11 cellular contexts compared by ENCODE assay signal in the genomic region with DNA sequence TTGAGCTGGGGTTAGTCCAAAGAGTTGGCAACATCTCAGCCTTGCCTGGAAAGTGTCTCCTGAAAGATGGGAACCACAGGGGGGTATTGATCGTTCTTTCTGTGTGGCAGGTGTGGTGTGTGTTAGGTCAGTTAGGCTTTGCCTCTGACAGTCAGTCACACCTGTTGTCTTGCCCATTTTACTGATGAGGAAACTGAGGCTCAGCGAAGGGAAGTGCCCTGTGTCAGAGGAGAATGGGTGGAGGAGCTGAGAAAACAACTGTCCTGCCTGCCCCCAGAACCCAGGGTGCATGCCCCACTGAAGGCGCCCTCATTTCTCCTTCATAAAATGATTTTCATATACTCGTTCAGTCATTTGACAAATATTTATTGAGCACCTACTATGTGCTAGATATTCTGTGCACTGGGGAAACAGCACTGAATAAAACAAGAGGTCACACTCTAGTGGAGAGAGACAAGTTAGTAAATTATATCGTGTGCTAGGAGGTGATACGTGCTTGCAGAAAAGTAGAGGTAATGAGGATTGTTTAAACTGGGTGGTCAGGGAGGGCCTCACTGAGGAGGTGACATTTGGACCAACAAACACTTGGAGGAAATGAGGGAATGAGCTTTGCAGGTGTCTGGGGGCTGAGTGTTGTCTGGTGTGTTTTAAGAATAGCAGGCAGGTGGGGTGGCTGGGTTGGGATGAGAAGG. TPM values are rescaled to one million over a fixed set of nuclear protein-coding genes. Genes with fewer than 3 reads are reported as not detected.
DNase-seq lines count a peak whose midpoint lies in the region; ATAC-seq, FAIRE-seq and TF ChIP-seq lines count a peak whose summit lies in the region.
"Had no signal": no experiment of that assay in that cellular context is flagged by ENCODE, and none has a peak within 500 bp of the region (broad histone marks: within the 10 kb centered on the region; RNA-seq: fewer than 3 reads in every experiment).

No MANE protein-coding gene starts in this region.

- CTCF ChIA-PET in HCT116 (lab: Charles Lee): no interaction called here
- CTCF ChIA-PET in GM12878 (lab: Yijun Ruan, JAX): interaction anchor here (0.9 to 1.3 kb wide), 2 partner anchors 14 to 47 kb away, joined by 3 read pairs; no protein-coding TSS in a partner anchor

- RAD21 ChIA-PET in HCT116 (lab: Charles Lee; ENCODE audit: low non-redundant PET in 1 of 2, low total read pairs in 2 of 2, uncharacterized antibody in 2 of 2, unreplicated experiment in 2 of 2) (no interaction called here), GM12878 (lab: Charles Lee; ENCODE audit: unreplicated experiment) (interaction anchor here (1.0 kb wide), 1 partner anchor 14 kb away, joined by 3 read pairs; no protein-coding TSS in a partner anchor)

- no peaks in the 10 kb centered on the region for H3K9me2 ChIP-seq in HCT116 (ENCODE audit: insufficient read depth)

- peak overlapping the region; percentile 93 for H3K9ac ChIP-seq in HCT116 (ENCODE audit: low read length)
- H3K9ac ChIP-seq in GM12878 (ENCODE audit: control insufficient read depth, insufficient read depth, low read length): peak overlapping the region; percentile 75
- peak overlapping the region in 1 of 2 donors; percentile 24 for H3K9ac ChIP-seq in mucosa of rectum (ENCODE audit: low read depth in 1 of 2, low read length in 2 of 2)

- TF ChIP-seq POLR2A in HCT116 (IDR thresholded peaks at IDR 0.05; ENCODE audit: borderline replicate concordance, extremely low read depth, insufficient read depth, insufficient read length) (no peak), GM12878 (IDR thresholded peaks at IDR 0.05; ENCODE audit: low read depth, low read length) (no peak)

- intact Hi-C loops in HCT116 (cut with micrococcal nuclease) (no loop called here), GM12878 (cut with micrococcal nuclease; ENCODE audit: unreplicated experiment) (loop anchor here (5.0 kb wide), 1 partner anchor 51 kb away; no protein-coding TSS in a partner anchor)

- SMC1A ChIA-PET in GM12878 (lab: Charles Lee; ENCODE audit: uncharacterized antibody, unreplicated experiment): interaction anchor here (0.9 kb wide), 1 partner anchor 10 kb away, joined by 3 read pairs; no protein-coding TSS in a partner anchor

- no peak for FAIRE-seq in GM12878 (lab: Jason Lieb, UNC)

- TF ChIP-seq CTCF in AG09309 (IDR thresholded peaks at IDR 0.05; ENCODE audit: control insufficient read depth, insufficient read depth, low read depth, low read length, missing control alignments) (no peak), HCT116 (IDR thresholded peaks at IDR 0.05 in 2 of 3, conservative IDR thresholded peaks at IDR 0.05 in 1 of 3; ENCODE audit: borderline replicate concordance in 1 of 3, insufficient read depth in 1 of 3, low read depth in 2 of 3, low read length in 2 of 3) (no peak), GM12878 (IDR thresholded peaks at IDR 0.05 in 2 of 3, conservative IDR thresholded peaks at IDR 0.05 in 1 of 3; ENCODE audit: control insufficient read depth in 2 of 3, extremely low read depth in 1 of 3, insufficient read depth in 1 of 3, low read depth in 3 of 3, low read length in 3 of 3) (no peak), BE2C (IDR thresholded peaks at IDR 0.05; ENCODE audit: low read depth, low read length) (no peak)

- H2AFZ ChIP-seq in HCT116 (ENCODE audit: low read depth, low read length, poor library complexity, severe bottlenecking) (no peak overlapping the region), GM12878 (ENCODE audit: control insufficient read depth, low read depth, low read length) (no peak overlapping the region)

- H3K9me3 ChIP-seq in HCT116 (ENCODE audit: control insufficient read depth in 1 of 2, insufficient read depth in 1 of 2, low read depth in 1 of 2, low read length in 2 of 2) (no peaks in the 10 kb centered on the region), GM12878 (replicated peaks; ENCODE audit: control insufficient read depth, insufficient read depth, low read length) (no peaks in the 10 kb centered on the region; the same call in 2 of the 3 replicates), mucosa of rectum (ENCODE audit: control insufficient read depth in 2 of 2, low read length in 2 of 2) (no peaks in the 10 kb centered on the region), BE2C (0 out of 2 replicates have a peak, but pooled peaks cover 2% of the 10 kb centered on the region)
- H3K9me3 ChIP-seq: adrenal gland had no signal

- H3K27me3 ChIP-seq in HCT116 (ENCODE audit: insufficient read depth, low read length): no peaks in the 10 kb centered on the region
- peaks cover 0 to 3% of the 10 kb centered on the region in 2 experiments; a peak in 1 of 4 replicates for H3K27me3 ChIP-seq in GM12878 (replicated peaks in 1 of 2; ENCODE audit: control insufficient read depth in 2 of 2, insufficient read depth in 2 of 2, low read length in 1 of 2)
- H3K27me3 ChIP-seq in mucosa of rectum (ENCODE audit: control insufficient read depth in 2 of 2, insufficient read depth in 2 of 2, low read length in 2 of 2): peaks cover 11 to 12% of the 10 kb centered on the region in 2 donors
- H3K27me3 ChIP-seq in BE2C: peaks cover 91% of the 10 kb centered on the region

- POLR2A ChIA-PET in HCT116 (lab: Charles Lee): no interaction called here
- POLR2A ChIA-PET in GM12878 (lab: Charles Lee): no interaction called here

- no peak for TF ChIP-seq RAD21 in HCT116 (IDR thresholded peaks at IDR 0.05; ENCODE audit: low read depth)
- no peak for TF ChIP-seq RAD21 in GM12878 (IDR thresholded peaks at IDR 0.05; ENCODE audit: insufficient read depth, low read depth, low read length)

- H3K4me1 ChIP-seq in HCT116 (ENCODE audit: control insufficient read depth in 1 of 2, insufficient read depth in 2 of 2, low read length in 2 of 2): peaks cover 8 to 42% of the 10 kb centered on the region in 2 experiments
- peaks cover 6% of the 10 kb centered on the region for H3K4me1 ChIP-seq in GM12878 (ENCODE audit: control insufficient read depth, insufficient read depth, low read length)
- H3K4me1 ChIP-seq in mucosa of rectum (ENCODE audit: control insufficient read depth in 2 of 2, insufficient read depth in 2 of 2, low read length in 2 of 2): peaks cover 4 to 16% of the 10 kb centered on the region in 2 donors
- no peaks in the 10 kb centered on the region for H3K4me1 ChIP-seq in BE2C

- TSS peak; percentile 40 for BruUV-seq in HCT116 (replicated peaks; lab: Mats Ljungman, UMichigan)
- TSS peak; percentile 54 for BruUV-seq in GM12878 (replicated peaks; lab: Mats Ljungman, UMichigan)

- DNase-seq in AG09309 (ENCODE audit: low read depth) (no peak), HCT116 (ENCODE audit: low read depth, low spot score) (no peak), GM12878 (ENCODE audit: low read depth, low spot score) (no peak), LoVo (ENCODE audit: low spot score) (no peak), BE2C (no peak), NCI-H1092 treated with DMSO at 0.1 percent for 48 hours (lab: John Stamatoyannopoulos, UW) (no peak)
- DNase-seq in stimulated activated CD4-positive, alpha-beta T cell treated with anti-CD3 and anti-CD28 coated beads, Interleukin-4, amount 100 ng/mL, for 24 hours: no peak
- DNase-seq: adrenal gland, Kasumi-1 had no signal

- H3K79me2 ChIP-seq in HCT116 (ENCODE audit: insufficient read depth, low read length): peaks cover 30% of the 10 kb centered on the region; the same call in 1 of the 2 replicates
- peaks cover 19% of the 10 kb centered on the region for H3K79me2 ChIP-seq in GM12878 (ENCODE audit: control insufficient read depth, insufficient read depth, low read length)

- no peak for TF ChIP-seq EP300 in GM12878 (IDR thresholded peaks at IDR 0.05; ENCODE audit: borderline replicate concordance in 1 of 2, control insufficient read depth in 1 of 2, low read depth in 2 of 2, low read length in 2 of 2)

- in situ Hi-C loops in GM12878 (cut with MboI): no loop called here

- no peak for ATAC-seq in HCT116
- no peak for ATAC-seq in GM12878

- no peaks in the 10 kb centered on the region for H4K20me1 ChIP-seq in HCT116 (ENCODE audit: insufficient read depth)
- no peaks in the 10 kb centered on the region for H4K20me1 ChIP-seq in GM12878 (ENCODE audit: control insufficient read depth, insufficient read depth)

- 71% methylated on average over 6 of the region's 6 CpGs for WGBS in GM12878 (ENCODE audit: insufficient coverage, insufficient replicate concordance, low lambda C conversion rate, missing lambda C conversion rate)

- H3K36me3 ChIP-seq in HCT116 (ENCODE audit: control insufficient read depth in 1 of 2, insufficient read depth in 2 of 2, low read length in 2 of 2) (peaks cover 9 to 41% of the 10 kb centered on the region in 2 experiments), GM12878 (ENCODE audit: control insufficient read depth in 2 of 2, insufficient read depth in 2 of 2, low read length in 1 of 2) (peaks cover 2 to 23% of the 10 kb centered on the region in 2 experiments), mucosa of rectum (ENCODE audit: control insufficient read depth in 2 of 2, insufficient read depth in 2 of 2, low read length in 2 of 2) (peaks cover 0 to 14% of the 10 kb centered on the region in 2 donors), BE2C (no peaks in the 10 kb centered on the region)

- H3K27ac ChIP-seq in HCT116 (ENCODE audit: low read depth, low read length): no peak overlapping the region; the same call in 1 of the 2 replicates
- peak overlapping the region; percentile 34; the same call in 1 of the 2 replicates for H3K27ac ChIP-seq in GM12878 (ENCODE audit: control insufficient read depth, insufficient read depth)
- peak overlapping the region in 1 of 2 donors; percentile 82 for H3K27ac ChIP-seq in mucosa of rectum (ENCODE audit: low read depth in 2 of 2, low read length in 2 of 2)
- H3K27ac ChIP-seq: adrenal gland had no signal

- H3K4me2 ChIP-seq in HCT116 (ENCODE audit: low read length) (peak overlapping the region; percentile 98), GM12878 (ENCODE audit: control insufficient read depth, insufficient read depth) (peak overlapping the region; percentile 81)

- H3K4me3 ChIP-seq in AG09309 (ENCODE audit: control insufficient read depth, low read depth, low read length) (peak overlapping the region; percentile 100), HCT116 (replicated peaks in 1 of 2; ENCODE audit: low read depth in 1 of 2, low read length in 2 of 2) (peak overlapping the region; percentile 75 to 95), GM12878 (peak overlapping the region; percentile 98), mucosa of rectum (ENCODE audit: low read length in 2 of 2) (peak overlapping the region; percentile 68 to 76), BE2C (ENCODE audit: low read depth, low read length) (no peak overlapping the region)

RNA-seq across cellular contexts. Expression of gene FXYD5, which starts 1.6 kb away (rescaled TPM):
- 123 TPM for total RNA-seq in HCT116 (2021; ENCODE audit: unreplicated experiment)
- 416 TPM in 2 replicates for polyA plus RNA-seq in HCT116 (2012)
- 52.2 and 59.7 TPM in 2 replicates for total RNA-seq in GM12878 (2013; cell fraction: nucleolus; rRNA removed)
- 87.9 and 98.5 TPM in 2 replicates for total RNA-seq in GM12878 (2014; rRNA removed)
- 81.3 and 93.1 TPM in 2 replicates for total RNA-seq in GM12878 (2014; rRNA removed; fragmentation: Illumina TruSeq; extraction: Trizol)
- 94.7 and 106 TPM in 2 replicates for total RNA-seq in GM12878 (2021)
- polyA plus RNA-seq in GM12878 (2011; ENCODE audit: low read depth): 80.1 TPM
- 46.4 and 82.4 TPM in 2 replicates for polyA plus RNA-seq in GM12878 (2011; rRNA removed)
- polyA plus RNA-seq in GM12878 (2011; cell fraction: cytosol; rRNA removed): 211 and 223 TPM in 2 replicates
- polyA plus RNA-seq in GM12878 (2011; cell fraction: nucleus; rRNA removed): 94.1 and 97.6 TPM in 2 replicates
- 141 and 168 TPM in 2 replicates for polyA plus RNA-seq in GM12878 (2012)
- polyA plus RNA-seq in GM12878 (2014; fragmentation: Illumina TruSeq; extraction: Trizol): 117 and 159 TPM in 2 replicates
- polyA plus RNA-seq in GM12878 (2014; fragmentation: Nextera tagmentation; extraction: Ambion mirVana): 10 to 100 TPM; 30.0 to 50.9 TPM
- polyA plus RNA-seq in GM12878 (2014; rRNA removed): 63.2 and 73.1 TPM in 2 replicates
- 100 to 1,000 TPM; 105 to 118 TPM for polyA plus RNA-seq in GM12878 (2016; fragmentation: Nextera tagmentation; extraction: Ambion mirVana)
- 128 and 219 TPM in 2 replicates for polyA minus RNA-seq in GM12878 (2011; rRNA and poly(A)+ RNA removed)
- 99.8 and 105 TPM in 2 replicates for polyA minus RNA-seq in GM12878 (2011; cell fraction: cytosol; rRNA and poly(A)+ RNA removed)
- polyA minus RNA-seq in GM12878 (2011; cell fraction: nucleus; rRNA and poly(A)+ RNA removed): 31.8 and 51.6 TPM in 2 replicates
- 4.5 TPM for polyA plus RNA-seq in BE2C (2012; ENCODE audit: insufficient read depth, insufficient read length, low read depth)

RNA-seq across cellular contexts. Expression of gene FXYD7, which starts 13.1 kb away (rescaled TPM):
- total RNA-seq in HCT116 (2021; ENCODE audit: unreplicated experiment) (0.71 TPM), GM12878 (2014; rRNA removed) (not detected in 2 replicates), GM12878 (2014; rRNA removed; fragmentation: Illumina TruSeq; extraction: Trizol) (not detected in 2 replicates), GM12878 (2021) (0.28 TPM in 1 of 2 replicates, not detected in the other)
- polyA plus RNA-seq in HCT116 (2012): 0.46 and 0.52 TPM in 2 replicates
- total RNA-seq in GM12878 (2013; cell fraction: nucleolus; rRNA removed): not detected in 2 replicates
- not detected for polyA plus RNA-seq in GM12878 (2011; ENCODE audit: low read depth)
- polyA plus RNA-seq in GM12878 (2011; rRNA removed) (0.07 and 0.12 TPM in 2 replicates), GM12878 (2014; fragmentation: Illumina TruSeq; extraction: Trizol) (not detected in 2 replicates), GM12878 (2014; fragmentation: Nextera tagmentation; extraction: Ambion mirVana) (under 1 TPM in 1 of 2 experiments, not detected in 1; 0.07 TPM), GM12878 (2014; rRNA removed) (0.37 TPM in 1 of 2 replicates, not detected in the other), GM12878 (2016; fragmentation: Nextera tagmentation; extraction: Ambion mirVana) (not detected)
- polyA plus RNA-seq in GM12878 (2011; cell fraction: cytosol; rRNA removed): 0.28 and 0.40 TPM in 2 replicates
- polyA plus RNA-seq in GM12878 (2011; cell fraction: nucleus; rRNA removed): 0.53 and 0.67 TPM in 2 replicates
- polyA plus RNA-seq in GM12878 (2012): 0.15 and 0.19 TPM in 2 replicates
- not detected in 2 replicates for polyA minus RNA-seq in GM12878 (2011; rRNA and poly(A)+ RNA removed)
- not detected in 2 replicates for polyA minus RNA-seq in GM12878 (2011; cell fraction: cytosol; rRNA and poly(A)+ RNA removed)
- not detected in 2 replicates for polyA minus RNA-seq in GM12878 (2011; cell fraction: nucleus; rRNA and poly(A)+ RNA removed)
- not detected for polyA plus RNA-seq in BE2C (2012; ENCODE audit: insufficient read depth, insufficient read length, low read depth)
- total RNA-seq: adrenal gland, RPMI7951 had no signal

RNA-seq across cellular contexts. Expression of gene FXYD1, which starts 17.5 kb away (rescaled TPM):
- total RNA-seq in HCT116 (2021; ENCODE audit: unreplicated experiment) (7.8 TPM), GM12878 (2014; rRNA removed) (1.0 TPM in 1 of 2 replicates, not detected in the other), GM12878 (2014; rRNA removed; fragmentation: Illumina TruSeq; extraction: Trizol) (not detected in 2 replicates), GM12878 (2021) (1.2 and 1.4 TPM in 2 replicates)
- 8.7 and 12.0 TPM in 2 replicates for polyA plus RNA-seq in HCT116 (2012)
- total RNA-seq in GM12878 (2013; cell fraction: nucleolus; rRNA removed): not detected in 2 replicates
- not detected for polyA plus RNA-seq in GM12878 (2011; ENCODE audit: low read depth)
- polyA plus RNA-seq in GM12878 (2011; rRNA removed) (0.29 and 0.54 TPM in 2 replicates), GM12878 (2014; fragmentation: Illumina TruSeq; extraction: Trizol) (0.34 TPM in 1 of 2 replicates, not detected in the other), GM12878 (2014; fragmentation: Nextera tagmentation; extraction: Ambion mirVana) (not detected), GM12878 (2014; rRNA removed) (0.14 and 0.37 TPM in 2 replicates), GM12878 (2016; fragmentation: Nextera tagmentation; extraction: Ambion mirVana) (under 1 TPM in 1 of 2 experiments, not detected in 1; 0.44 TPM)
- polyA plus RNA-seq in GM12878 (2011; cell fraction: cytosol; rRNA removed): 0.21 and 0.75 TPM in 2 replicates
- 0.82 and 1.0 TPM in 2 replicates for polyA plus RNA-seq in GM12878 (2011; cell fraction: nucleus; rRNA removed)
- 0.29 and 0.37 TPM in 2 replicates for polyA plus RNA-seq in GM12878 (2012)
- 0.62 TPM in 1 of 2 replicates, not detected in the other for polyA minus RNA-seq in GM12878 (2011; rRNA and poly(A)+ RNA removed)
- not detected in 2 replicates for polyA minus RNA-seq in GM12878 (2011; cell fraction: cytosol; rRNA and poly(A)+ RNA removed)
- not detected in 2 replicates for polyA minus RNA-seq in GM12878 (2011; cell fraction: nucleus; rRNA and poly(A)+ RNA removed)
- polyA plus RNA-seq in BE2C (2012; ENCODE audit: insufficient read depth, insufficient read length, low read depth): not detected
- total RNA-seq: RPMI7951 had no signal

RNA-seq across cellular contexts. Expression of gene LGI4, which starts 21.3 kb away (rescaled TPM):
- total RNA-seq in HCT116 (2021; ENCODE audit: unreplicated experiment) (0.32 TPM), GM12878 (2014; rRNA removed) (0.16 TPM in 1 of 2 replicates, not detected in the other), GM12878 (2014; rRNA removed; fragmentation: Illumina TruSeq; extraction: Trizol) (not detected in 2 replicates), GM12878 (2021) (0.29 TPM in 1 of 2 replicates, not detected in the other)
- 0.94 and 1.4 TPM in 2 replicates for polyA plus RNA-seq in HCT116 (2012)
- 0.17 TPM in 1 of 2 replicates, not detected in the other for total RNA-seq in GM12878 (2013; cell fraction: nucleolus; rRNA removed)
- not detected for polyA plus RNA-seq in GM12878 (2011; ENCODE audit: low read depth)
- polyA plus RNA-seq in GM12878 (2011; rRNA removed) (0.11 TPM in 1 of 2 replicates, not detected in the other), GM12878 (2014; fragmentation: Illumina TruSeq; extraction: Trizol) (not detected in 2 replicates), GM12878 (2014; fragmentation: Nextera tagmentation; extraction: Ambion mirVana) (not detected), GM12878 (2014; rRNA removed) (not detected in 2 replicates), GM12878 (2016; fragmentation: Nextera tagmentation; extraction: Ambion mirVana) (not detected)
- polyA plus RNA-seq in GM12878 (2011; cell fraction: cytosol; rRNA removed): 0.08 and 0.15 TPM in 2 replicates
- polyA plus RNA-seq in GM12878 (2011; cell fraction: nucleus; rRNA removed): 0.85 and 0.99 TPM in 2 replicates
- 0.03 and 0.20 TPM in 2 replicates for polyA plus RNA-seq in GM12878 (2012)
- polyA minus RNA-seq in GM12878 (2011; rRNA and poly(A)+ RNA removed): not detected in 2 replicates
- not detected in 2 replicates for polyA minus RNA-seq in GM12878 (2011; cell fraction: cytosol; rRNA and poly(A)+ RNA removed)
- polyA minus RNA-seq in GM12878 (2011; cell fraction: nucleus; rRNA and poly(A)+ RNA removed): not detected in 2 replicates
- polyA plus RNA-seq in BE2C (2012; ENCODE audit: insufficient read depth, insufficient read length, low read depth): 0.63 TPM

RNA-seq across cellular contexts. Expression of gene FXYD3, which starts 40.5 kb away (rescaled TPM):
- 17.4 TPM for total RNA-seq in HCT116 (2021; ENCODE audit: unreplicated experiment)
- 28.6 and 32.2 TPM in 2 replicates for polyA plus RNA-seq in HCT116 (2012)
- total RNA-seq in GM12878 (2013; cell fraction: nucleolus; rRNA removed): not detected in 2 replicates
- total RNA-seq in GM12878 (2014; rRNA removed): not detected in 2 replicates
- total RNA-seq in GM12878 (2014; rRNA removed; fragmentation: Illumina TruSeq; extraction: Trizol): not detected in 2 replicates
- 0.44 and 0.80 TPM in 2 replicates for total RNA-seq in GM12878 (2021)
- not detected for polyA plus RNA-seq in GM12878 (2011; ENCODE audit: low read depth)
- not detected in 2 replicates for polyA plus RNA-seq in GM12878 (2011; rRNA removed)
- polyA plus RNA-seq in GM12878 (2011; cell fraction: cytosol; rRNA removed): not detected in 2 replicates
- polyA plus RNA-seq in GM12878 (2011; cell fraction: nucleus; rRNA removed): not detected in 2 replicates
- polyA plus RNA-seq in GM12878 (2012): not detected in 2 replicates
- polyA plus RNA-seq in GM12878 (2014; fragmentation: Illumina TruSeq; extraction: Trizol): not detected in 2 replicates
- polyA plus RNA-seq in GM12878 (2014; fragmentation: Nextera tagmentation; extraction: Ambion mirVana): under 1 TPM in 1 of 2 experiments, not detected in 1; 0.09 TPM
- polyA plus RNA-seq in GM12878 (2014; rRNA removed): not detected in 2 replicates
- polyA plus RNA-seq in GM12878 (2016; fragmentation: Nextera tagmentation; extraction: Ambion mirVana): not detected
- polyA minus RNA-seq in GM12878 (2011; rRNA and poly(A)+ RNA removed): not detected in 2 replicates
- not detected in 2 replicates for polyA minus RNA-seq in GM12878 (2011; cell fraction: cytosol; rRNA and poly(A)+ RNA removed)
- not detected in 2 replicates for polyA minus RNA-seq in GM12878 (2011; cell fraction: nucleus; rRNA and poly(A)+ RNA removed)
- not detected for polyA plus RNA-seq in BE2C (2012; ENCODE audit: insufficient read depth, insufficient read length, low read depth)
